In genomic region chr21:36692125-36692843, GRCh38 we compare ENCODE assay signal across 17 cellular contexts. TPM values are rescaled to one million over a fixed set of nuclear protein-coding genes. Genes with fewer than 3 reads are reported as not detected.
DNase-seq lines count a peak whose midpoint lies in the region; FAIRE-seq and TF ChIP-seq lines count a peak whose summit lies in the region.
"Had no signal": no experiment of that assay in that cellular context is flagged by ENCODE, and none has a peak within 500 bp of the region (broad histone marks: within the 10 kb centered on the region; RNA-seq: fewer than 3 reads in every experiment).

No MANE protein-coding gene starts in this region.

- no peaks in the 10 kb centered on the region for H4K20me1 ChIP-seq in osteoblast (ENCODE audit: insufficient read depth, low read length)

- no peaks in the 10 kb centered on the region for H3K4me1 Mint-ChIP-seq in T-helper 1 cell treated with Interleukin-12 subunit alpha and Interleukin-12 subunit beta and Interleukin-4 antibody, amounts not matched to agents 30 μg/mL and 1 μg/mL, for 36 hours (ENCODE audit: low read depth)

- H3K36me3 ChIP-seq in MG63 (no peaks in the 10 kb centered on the region), esophagus squamous epithelium (no peaks in the 10 kb centered on the region), osteoblast (ENCODE audit: insufficient read depth, low read length) (no peaks in the 10 kb centered on the region), A673 (ENCODE audit: insufficient read depth, low read length, poor library complexity, severe bottlenecking) (peaks cover 4% of the 10 kb centered on the region)
- H3K36me3 ChIP-seq: brain microvascular endothelial cell, spleen had no signal

- DNase-seq in T-helper 1 cell: no peak
- DNase-seq in MG63: no peak
- DNase-seq in esophagus squamous epithelium (lab: John Stamatoyannopoulos, UW): no peak
- DNase-seq in osteoblast (ENCODE audit: insufficient read length, low spot score, missing footprints): peak; percentile 54
- DNase-seq in foreskin fibroblast: no peak
- no peak for DNase-seq in frontal cortex (ENCODE audit: low spot score in 2 of 2)
- DNase-seq in A673 (ENCODE audit: low spot score): no peak
- DNase-seq: activated gamma-delta T cell treated with Interleukin-2 at 50 U/mL for 16 hours; brain microvascular endothelial cell; CD4-positive, alpha-beta memory T cell; occipital lobe; SIG-M5; spleen had no signal

- H3K4me2 ChIP-seq in osteoblast (ENCODE audit: insufficient read depth, low read length): peak overlapping the region; percentile 46

- TF ChIP-seq CTCF in esophagus squamous epithelium (IDR thresholded peaks at IDR 0.05) (no peak), osteoblast (IDR thresholded peaks at IDR 0.05; ENCODE audit: extremely low read depth, low read depth, low read length) (no peak), foreskin fibroblast (IDR thresholded peaks at IDR 0.05; ENCODE audit: low read depth, low read length) (no peak), A673 (conservative IDR thresholded peaks at IDR 0.05; ENCODE audit: low read depth, low read length) (no peak)

- no peak for FAIRE-seq in frontal cortex (lab: Jason Lieb, UNC)
- FAIRE-seq: A204.1 had no signal

- WGBS in esophagus squamous epithelium, 2 donors: 3 to 5% methylated on average over 12 to 27 of the region's 34 CpGs

- H3K9me3 ChIP-seq in MG63: no peaks in the 10 kb centered on the region
- H3K9me3 ChIP-seq in esophagus squamous epithelium: no peaks in the 10 kb centered on the region
- H3K9me3 ChIP-seq in osteoblast (ENCODE audit: low read depth, low read length): no peaks in the 10 kb centered on the region
- H3K9me3 ChIP-seq in A673 (ENCODE audit: low read depth, low read length, poor library complexity, severe bottlenecking): no peaks in the 10 kb centered on the region
- H3K9me3 ChIP-seq: spleen had no signal

- peak overlapping the region; percentile 49 for H3K27ac Mint-ChIP-seq in T-helper 1 cell treated with Interleukin-12 subunit alpha and Interleukin-12 subunit beta and Interleukin-4 antibody, amounts not matched to agents 30 μg/mL and 1 μg/mL, for 36 hours
- H3K27ac Mint-ChIP-seq: CD4-positive, alpha-beta memory T cell had no signal

- H3K27ac ChIP-seq in esophagus squamous epithelium (peak overlapping the region; percentile 88 to 97 (median 96)), osteoblast (ENCODE audit: low read depth, low read length) (no peak overlapping the region), A673 (ENCODE audit: low read depth, low read length, poor library complexity, severe bottlenecking) (no peak overlapping the region)
- H3K27ac ChIP-seq: brain microvascular endothelial cell, spleen had no signal

- H3K27me3 Mint-ChIP-seq in T-helper 1 cell treated with Interleukin-12 subunit alpha and Interleukin-12 subunit beta and Interleukin-4 antibody, amounts not matched to agents 30 μg/mL and 1 μg/mL, for 36 hours (ENCODE audit: low read depth): peaks cover 86% of the 10 kb centered on the region

- TF ChIP-seq POLR2A in esophagus squamous epithelium (IDR thresholded peaks at IDR 0.05): no peak

- POLR2A ChIA-PET in A673 (lab: Charles Lee; ENCODE audit: low non-redundant PET): no interaction called here

- peak overlapping the region; percentile 25 for H3K4me3 ChIP-seq in MG63
- peak overlapping the region; percentile 32 to 78 (median 74) for H3K4me3 ChIP-seq in esophagus squamous epithelium
- H3K4me3 ChIP-seq in osteoblast (ENCODE audit: insufficient read depth, low read length): peak overlapping the region; percentile 39
- H3K4me3 ChIP-seq in foreskin fibroblast (ENCODE audit: low read depth in 1 of 2, low read length in 2 of 2): no peak overlapping the region
- H3K4me3 ChIP-seq in A673 (ENCODE audit: low read depth, low read length, poor library complexity, severe bottlenecking): no peak overlapping the region

- peaks cover 6% of the 10 kb centered on the region for H3K36me3 Mint-ChIP-seq in T-helper 1 cell treated with Interleukin-12 subunit alpha and Interleukin-12 subunit beta and Interleukin-4 antibody, amounts not matched to agents 30 μg/mL and 1 μg/mL, for 36 hours (ENCODE audit: low read depth)
- H3K36me3 Mint-ChIP-seq: CD4-positive, alpha-beta memory T cell; IgD-negative memory B cell had no signal

- H3K4me3 Mint-ChIP-seq in T-helper 1 cell treated with Interleukin-12 subunit alpha and Interleukin-12 subunit beta and Interleukin-4 antibody, amounts not matched to agents 30 μg/mL and 1 μg/mL, for 36 hours: no peak overlapping the region

- H3K9me3 Mint-ChIP-seq in T-helper 1 cell treated with Interleukin-12 subunit alpha and Interleukin-12 subunit beta and Interleukin-4 antibody, amounts not matched to agents 30 μg/mL and 1 μg/mL, for 36 hours: no peaks in the 10 kb centered on the region

- H3K79me2 ChIP-seq in osteoblast (ENCODE audit: insufficient read depth, low read length): no peaks in the 10 kb centered on the region

- intact Hi-C loops in esophagus squamous epithelium (cut with DNase I): no loop called here
- intact Hi-C loops in A673 (cut with micrococcal nuclease; ENCODE audit: unreplicated experiment): no loop called here

- BruUV-seq in A673 (replicated peaks; lab: Mats Ljungman, UMichigan): no TSS peak

- no peaks in the 10 kb centered on the region for H3K27me3 ChIP-seq in MG63
- H3K27me3 ChIP-seq in esophagus squamous epithelium: peaks cover 0 to 100% (median 24%) of the 10 kb centered on the region in 4 donors
- peaks cover 55% of the 10 kb centered on the region for H3K27me3 ChIP-seq in osteoblast (ENCODE audit: insufficient read depth, low read length)
- no peaks in the 10 kb centered on the region for H3K27me3 ChIP-seq in A673 (replicated peaks; ENCODE audit: insufficient read depth, low read depth, low read length, poor library complexity)

- CTCF ChIA-PET in A673 (lab: Charles Lee): no interaction called here

- H2AFZ ChIP-seq in osteoblast (ENCODE audit: low read length): no peak overlapping the region

- H3K4me1 ChIP-seq in esophagus squamous epithelium (peaks cover 3 to 96% (median 16%) of the 10 kb centered on the region in 3 donors), osteoblast (ENCODE audit: insufficient read depth, low read length) (no peaks in the 10 kb centered on the region), A673 (ENCODE audit: insufficient read depth, low read length, poor library complexity, severe bottlenecking) (peaks cover 15% of the 10 kb centered on the region)

RNA-seq across cellular contexts. Expression of gene SIM2, which starts 6.6 kb away (rescaled TPM):
- total RNA-seq in MG63 (2014; rRNA removed; shearing (Covaris generic); ENCODE audit: low replicate concordance): 4.4 and 8.0 TPM in 2 replicates
- total RNA-seq in esophagus squamous epithelium: 10 to 100 TPM; 20.3 to 49.4 (median 29.9) TPM
- total RNA-seq in osteoblast: 2.7 and 3.6 TPM in 2 replicates
- not detected for total RNA-seq in frontal cortex
- 42.7 and 49.1 TPM in 2 replicates for total RNA-seq in A673 (2021)
- total RNA-seq: CD4-positive, alpha-beta memory T cell; occipital lobe; spleen; subcutaneous adipose tissue had no signal

Comparison
In these comparisons a context has a peak if more than half of its experiments do, and no peak if none do; other contexts are left out.
1. H3K4me3 ChIP-seq: peak in MG63 (single experiment), esophagus squamous epithelium (4 of 4) and osteoblast (single experiment); none in foreskin fibroblast (0 of 2) and A673 (single experiment).
2. H3K27ac ChIP-seq: peak in esophagus squamous epithelium (4 of 4); none in osteoblast (single experiment) and A673 (single experiment).